ENCODE assay signal across 17 cellular contexts in the genomic region with DNA sequence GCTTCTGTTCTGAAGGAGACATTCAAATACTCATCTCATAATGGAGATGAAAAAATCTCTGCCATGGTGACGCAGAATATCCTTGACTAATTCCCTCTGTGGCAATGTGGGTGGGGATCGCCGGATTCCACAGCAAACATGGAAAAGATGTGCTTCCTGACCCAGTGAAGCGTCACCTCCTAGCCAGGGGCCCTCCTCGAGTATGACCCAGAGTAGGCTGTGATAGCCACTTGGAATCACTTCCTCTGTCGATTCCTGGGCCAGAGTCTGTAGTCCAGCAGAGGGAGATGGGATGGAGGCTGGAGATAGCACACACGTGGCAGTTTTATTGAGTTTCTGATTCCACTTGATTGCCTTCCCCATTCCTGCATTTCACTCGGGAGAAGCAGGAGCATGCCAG. TPM values are rescaled to one million over a fixed set of nuclear protein-coding genes. Genes with fewer than 3 reads are reported as not detected.
DNase-seq lines count a peak whose midpoint lies in the region; TF ChIP-seq lines count a peak whose summit lies in the region.
"Had no signal": no experiment of that assay in that cellular context is flagged by ENCODE, and none has a peak within 500 bp of the region (broad histone marks: within the 10 kb centered on the region; RNA-seq: fewer than 3 reads in every experiment).

No MANE protein-coding gene starts in this region.

- in situ Hi-C loops in transverse colon (cut with MboI; ENCODE audit: low pct_ligation_motif_present in 1 of 4, low pct_unique_long_range_greater_than_20kb in 1 of 4, low sequenced_read_pairs in 3 of 4), result no loop called here

- TF ChIP-seq CTCF in fibroblast of pulmonary artery (IDR thresholded peaks at IDR 0.05; ENCODE audit: low read length, missing control alignments), result no peak
- peak; percentile 9 for TF ChIP-seq CTCF in retinal pigment epithelial cell (conservative IDR thresholded peaks at IDR 0.05; ENCODE audit: low read depth, low read length)
- TF ChIP-seq CTCF in transverse colon (IDR thresholded peaks at IDR 0.05), result no peak

- H3K9me3 ChIP-seq in SJCRH30 (replicated peaks), result no peaks in the 10 kb centered on the region
- H3K9me3 ChIP-seq in transverse colon, result no peaks in the 10 kb centered on the region
- H3K9me3 ChIP-seq: gastrocnemius medialis, right lobe of liver had no signal

- H3K4me1 ChIP-seq in SJCRH30 (peaks cover 11% of the 10 kb centered on the region; the same call in 1 of the 2 replicates), transverse colon (no peaks in the 10 kb centered on the region)
- H3K4me1 ChIP-seq: gastrocnemius medialis, right lobe of liver had no signal

- H3K4me3 ChIP-seq in SJCRH30, result no peak overlapping the region
- H3K4me3 ChIP-seq in fibroblast of pulmonary artery (replicated peaks; ENCODE audit: low read depth, low read length), result no peak overlapping the region
- no peak overlapping the region for H3K4me3 ChIP-seq in retinal pigment epithelial cell (ENCODE audit: low read length)
- H3K4me3 ChIP-seq in transverse colon, result no peak overlapping the region
- H3K4me3 ChIP-seq: gastrocnemius medialis, right lobe of liver had no signal

- no peak for TF ChIP-seq EP300 in transverse colon (IDR thresholded peaks at IDR 0.05; ENCODE audit: low read depth)

- no peaks in the 10 kb centered on the region for H3K27me3 ChIP-seq in SJCRH30
- H3K27me3 ChIP-seq in transverse colon, result no peaks in the 10 kb centered on the region
- H3K27me3 ChIP-seq: gastrocnemius medialis, right lobe of liver had no signal

- TF ChIP-seq POLR2A in transverse colon (IDR thresholded peaks at IDR 0.05), result no peak

- WGBS in transverse colon (ENCODE audit: low coverage in 1 of 2), 2 donors, result 39 to 57% methylated on average over 3 to 8 of the region's 8 CpGs

- no peaks in the 10 kb centered on the region for H3K36me3 ChIP-seq in SJCRH30
- no peaks in the 10 kb centered on the region for H3K36me3 ChIP-seq in transverse colon
- H3K36me3 ChIP-seq: gastrocnemius medialis, right lobe of liver had no signal

- DNase-seq in ELR (ENCODE audit: low read depth) (peak; percentile 89), SJCRH30 (peak; percentile 73), fibroblast of pulmonary artery (ENCODE audit: low read depth) (peak; percentile 11), retinal pigment epithelial cell (ENCODE audit: low read depth) (no peak), SW 1271 (lab: John Stamatoyannopoulos, UW) (no peak), transverse colon (no peak)
- no peak for DNase-seq in activated T-cell treated with anti-CD3 and anti-CD28 coated beads, Interleukin-2, amount 50 U/mL, for 48 hours
- DNase-seq in activated naive CD4-positive, alpha-beta T cell treated with anti-CD3 and anti-CD28 coated beads, Interleukin-2, amount 50 U/mL, for 16 hours, result no peak
- DNase-seq: activated B cell treated with CpG ODN at 0.5 μM for 24 hours; activated naive CD8-positive, alpha-beta T cell treated with anti-CD3 and anti-CD28 coated beads, Interleukin-2, amount 50 U/mL, for 24 hours; CD4-positive, alpha-beta memory T cell; cortex of kidney; gastrocnemius medialis; naive B cell; NCI-H2029 treated with DMSO at 0.1 percent for 48 hours; substantia nigra had no signal

- intact Hi-C loops in transverse colon (cut with DNase I; ENCODE audit: low total_unique reads), result no loop called here

- H3K27ac ChIP-seq in SJCRH30 (peak overlapping the region; percentile 11; the same call in 1 of the 2 replicates), transverse colon (no peak overlapping the region)
- H3K27ac ChIP-seq: gastrocnemius medialis, right lobe of liver had no signal

RNA-seq across cellular contexts. Expression of a gene that starts 36.8 kb away (rescaled TPM):
- total RNA-seq in SJCRH30 (2014; rRNA removed; shearing (Covaris generic)), result 0.24 and 0.30 TPM in 2 replicates
- not detected for total RNA-seq in transverse colon
- total RNA-seq: activated B cell treated with CpG ODN at 0.5 μM for 24 hours; CD4-positive, alpha-beta memory T cell; gastrocnemius medialis had no signal

RNA-seq across cellular contexts. Expression of a gene that starts 39.4 kb away (rescaled TPM):
- 0.08 TPM in 1 of 2 replicates, not detected in the other for total RNA-seq in SJCRH30 (2014; rRNA removed; shearing (Covaris generic))
- under 1 TPM in 1 of 4 donors, not detected in 3; 0.37 TPM for total RNA-seq in transverse colon
- total RNA-seq: activated B cell treated with CpG ODN at 0.5 μM for 24 hours had no signal

Comparison
In these comparisons a context has a peak if more than half of its experiments do, and no peak if none do; other contexts are left out.
1. DNase-seq: peak in ELR (single experiment), SJCRH30 (2 of 2) and fibroblast of pulmonary artery (single experiment); none in retinal pigment epithelial cell (single experiment), SW 1271 (0 of 2), transverse colon (single experiment), activated T-cell treated with anti-CD3 and anti-CD28 coated beads, Interleukin-2, amount 50 U/mL, for 48 hours (0 of 2) and activated naive CD4-positive, alpha-beta T cell treated with anti-CD3 and anti-CD28 coated beads, Interleukin-2, amount 50 U/mL, for 16 hours (single experiment).